28 cellular contexts compared by ENCODE assay signal in the genomic region with DNA sequence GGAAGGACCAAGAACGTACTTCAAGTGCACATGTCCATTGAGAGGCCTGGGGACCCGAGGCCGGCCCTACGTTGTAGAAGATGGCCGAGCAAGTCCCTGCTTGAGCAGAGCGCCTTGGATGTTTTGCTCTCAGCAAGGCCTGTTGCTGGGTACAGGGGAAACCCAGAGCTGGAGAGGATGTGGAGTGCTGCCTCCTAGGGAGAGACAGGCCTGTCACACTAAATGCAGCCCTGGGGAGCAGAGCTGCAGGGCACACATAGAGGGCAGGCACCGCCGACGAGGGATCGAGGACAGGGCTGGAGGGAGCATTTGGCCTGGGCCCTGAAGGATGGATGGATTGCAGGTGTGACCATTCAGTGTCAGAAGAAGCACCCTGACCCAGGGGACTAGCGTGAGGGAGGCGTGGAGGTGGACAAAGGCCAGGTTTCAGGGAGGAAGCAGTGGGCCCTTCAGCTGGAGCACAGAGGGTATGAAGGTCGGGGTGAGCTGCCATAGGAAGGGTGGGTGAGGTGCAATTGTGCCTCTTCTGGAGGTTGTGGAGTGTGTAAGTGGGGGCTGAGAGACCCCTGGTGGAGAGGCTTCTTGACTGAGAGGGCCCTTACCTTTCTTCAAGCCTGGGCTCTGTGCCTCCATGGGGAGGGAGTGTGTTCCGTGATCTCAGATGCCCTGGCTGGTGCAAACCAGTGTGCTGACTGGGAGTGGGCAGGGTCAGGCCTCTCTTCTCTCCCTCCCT.
A peak's percentile ranks its signal among the peaks of the same experiment; 100 is the strongest.
DNase-seq lines count a peak whose midpoint lies in the region; ATAC-seq, FAIRE-seq and TF ChIP-seq lines count a peak whose summit lies in the region.
"Had no signal": no experiment of that assay in that cellular context is flagged by ENCODE, and none has a peak within 500 bp of the region (broad histone marks: within the 10 kb centered on the region; RNA-seq: fewer than 3 reads in every experiment).

No MANE protein-coding gene starts in this region.

- H3K27me3 Mint-ChIP-seq in nephron (ENCODE audit: low read depth): no peaks in the 10 kb centered on the region

- intact Hi-C loops in GM12878 (cut with micrococcal nuclease; ENCODE audit: unreplicated experiment): loop anchor here (10.0 kb wide), 1 partner anchor 99 kb away; no protein-coding TSS in a partner anchor

- H4K20me1 ChIP-seq in SK-N-SH (ENCODE audit: insufficient read depth): no peaks in the 10 kb centered on the region
- H4K20me1 ChIP-seq in GM12878 (ENCODE audit: control insufficient read depth, insufficient read depth): no peaks in the 10 kb centered on the region

- RAD21 ChIA-PET in GM12878 (lab: Charles Lee; ENCODE audit: unreplicated experiment): interaction anchor here (1.2 to 1.3 kb wide), 2 partner anchors 139 to 329 kb away, joined by 3 read pairs; no protein-coding TSS in a partner anchor

- TF ChIP-seq POLR2A in GM12878 (IDR thresholded peaks at IDR 0.05; ENCODE audit: low read depth, low read length): no peak

- TF ChIP-seq CTCF in SK-N-SH (IDR thresholded peaks at IDR 0.05) (no peak), GM12873 (IDR thresholded peaks at IDR 0.05; ENCODE audit: insufficient read depth, low read depth, low read length, missing control alignments) (peak; percentile 24), GM12878 (IDR thresholded peaks at IDR 0.05 in 2 of 3, conservative IDR thresholded peaks at IDR 0.05 in 1 of 3; ENCODE audit: control insufficient read depth in 2 of 3, extremely low read depth in 1 of 3, insufficient read depth in 1 of 3, low read depth in 3 of 3, low read length in 3 of 3) (peak in 1 of 3 experiments; percentile 2; a peak in 1 of 6 replicates), nephron (IDR thresholded peaks at IDR 0.05; ENCODE audit: unreplicated experiment in 3 of 3) (no peak)

- H3K9ac ChIP-seq in SK-N-SH: no peak overlapping the region
- no peak overlapping the region for H3K9ac ChIP-seq in GM12878 (ENCODE audit: control insufficient read depth, insufficient read depth, low read length)

- in situ Hi-C loops in GM12878 (cut with MboI): loop anchor here (5.0 kb wide), 1 partner anchor 326 kb away; no protein-coding TSS in a partner anchor

- CTCF ChIA-PET in SK-N-SH (lab: Yijun Ruan, JAX) (interaction anchor here (0.7 to 9.0 kb wide), 4 partner anchors 12 to 329 kb away, joined by 3 to 149 read pairs (median 4); no protein-coding TSS in a partner anchor), GM12878 (lab: Yijun Ruan, JAX) (interaction anchor here (0.9 to 12.1 kb wide), 4 partner anchors 26 to 329 kb away, joined by 5 to 113 read pairs (median 8); no protein-coding TSS in a partner anchor)

- no peaks in the 10 kb centered on the region for H3F3A ChIP-seq in SK-N-SH (replicated peaks; ENCODE audit: insufficient read depth)

- peaks cover 53% of the 10 kb centered on the region for H3K4me1 Mint-ChIP-seq in nephron

- POLR2A ChIA-PET in SK-N-SH (lab: Yijun Ruan, JAX): no interaction called here
- POLR2A ChIA-PET in GM12878 (lab: Charles Lee): no interaction called here

- no peak overlapping the region for H3K27ac ChIP-seq in SK-N-SH (ENCODE audit: low read depth in 2 of 2, low read length in 1 of 2)
- H3K27ac ChIP-seq in GM12878 (ENCODE audit: control insufficient read depth, insufficient read depth): no peak overlapping the region
- H3K27ac ChIP-seq: 22Rv1, thoracic aorta, WERI-Rb-1 had no signal

- WGBS in SK-N-SH (ENCODE audit: low lambda C conversion rate): 77% methylated on average over 12 of the region's 14 CpGs
- WGBS in GM12878 (ENCODE audit: insufficient coverage, insufficient replicate concordance, low lambda C conversion rate, missing lambda C conversion rate): 49% methylated on average over 14 of the region's 14 CpGs

- no peak overlapping the region for H3K4me2 ChIP-seq in SK-N-SH
- H3K4me2 ChIP-seq in GM12878 (ENCODE audit: control insufficient read depth, insufficient read depth): no peak overlapping the region

- H3K79me2 ChIP-seq in SK-N-SH (ENCODE audit: insufficient read depth) (no peaks in the 10 kb centered on the region), GM12878 (ENCODE audit: control insufficient read depth, insufficient read depth, low read length) (no peaks in the 10 kb centered on the region)

- H3K9me2 ChIP-seq in SK-N-SH: no peaks in the 10 kb centered on the region

- no peaks in the 10 kb centered on the region for H3K36me3 Mint-ChIP-seq in nephron (ENCODE audit: low read depth)
- H3K36me3 Mint-ChIP-seq: activated naive CD4-positive, alpha-beta T cell treated with anti-CD3 and anti-CD28 coated beads, Interleukin-2, amount 10 ng/mL, durations not matched to agents 7 days and 5 days; CD8-positive, alpha-beta T cell; natural killer cell treated with Interleukin-12 subunit alpha and Interleukin-12 subunit beta and Interleukin-15 and Interleukin-18, amount 100 ng/mL, for 72 hours had no signal

- no peaks in the 10 kb centered on the region for H3K9me3 ChIP-seq in SK-N-SH
- H3K9me3 ChIP-seq in GM12878 (replicated peaks; ENCODE audit: control insufficient read depth, insufficient read depth, low read length): no peaks in the 10 kb centered on the region
- H3K9me3 ChIP-seq in MG63: no peaks in the 10 kb centered on the region
- H3K9me3 ChIP-seq: heart left ventricle, thoracic aorta had no signal

- peak overlapping the region; percentile 58 to 94 (median 88) for H3K27ac Mint-ChIP-seq in nephron
- H3K27ac Mint-ChIP-seq: activated naive CD4-positive, alpha-beta T cell treated with anti-CD3 and anti-CD28 coated beads, Interleukin-2, amount 10 ng/mL, durations not matched to agents 7 days and 5 days; CD8-positive, alpha-beta T cell; HFFc6; natural killer cell treated with Interleukin-12 subunit alpha and Interleukin-12 subunit beta and Interleukin-15 and Interleukin-18, amount 100 ng/mL, for 72 hours had no signal

- ATAC-seq in SK-N-SH treated with all-trans-retinoic acid at 6 μM for 48 hours (no peak), GM12878 (peak; percentile 29)
- ATAC-seq: CD8-positive, alpha-beta T cell had no signal

- no peak for DNase-seq in SK-N-SH
- DNase-seq in GM12878 (ENCODE audit: low read depth, low spot score): no peak
- no peak for DNase-seq in NCI-H345 treated with DMSO at 0.1 percent for 48 hours (lab: John Stamatoyannopoulos, UW; ENCODE audit: unreplicated experiment)
- no peak for DNase-seq in MG63
- DNase-seq in NCI-H2081 treated with DMSO at 0.1 percent for 48 hours (lab: John Stamatoyannopoulos, UW): no peak
- DNase-seq: activated CD4-positive, alpha-beta T cell treated with anti-CD3 and anti-CD28 coated beads, Interleukin-2, amount 50 U/mL, for 4 hours; activated naive CD4-positive, alpha-beta T cell treated with anti-CD3 and anti-CD28 coated beads, Interleukin-2, amount 10 ng/mL, durations not matched to agents 7 days and 5 days; activated T-cell treated with anti-CD3 and anti-CD28 coated beads, Interleukin-2, amount 50 U/mL, for 4 hours; amygdala; DMS53; GDM1; HFFc6; midbrain; NCI-H1092 treated with DMSO at 0.1 percent for 48 hours; NCI-H2029 treated with DMSO at 0.1 percent for 48 hours; NCI-H345; OCI-M1; SHP77 treated with DMSO at 0.1 percent for 48 hours; WERI-Rb-1 had no signal

- H3K9me3 Mint-ChIP-seq in nephron: no peaks in the 10 kb centered on the region
- H3K9me3 Mint-ChIP-seq: activated naive CD4-positive, alpha-beta T cell treated with anti-CD3 and anti-CD28 coated beads, Interleukin-2, amount 10 ng/mL, durations not matched to agents 7 days and 5 days; activated T-cell treated with anti-CD3 and anti-CD28 coated beads, Interleukin-2, amount 50 U/mL, for 4 hours; CD8-positive, alpha-beta T cell; HFFc6; natural killer cell treated with Interleukin-12 subunit alpha and Interleukin-12 subunit beta and Interleukin-15 and Interleukin-18, amount 100 ng/mL, for 72 hours had no signal

- peak; percentile 23; the same call in 1 of the 2 replicates for TF ChIP-seq RAD21 in SK-N-SH (IDR thresholded peaks at IDR 0.05; ENCODE audit: low read length)
- no peak for TF ChIP-seq RAD21 in GM12878 (IDR thresholded peaks at IDR 0.05; ENCODE audit: insufficient read depth, low read depth, low read length)

- no peak for TF ChIP-seq EP300 in SK-N-SH (IDR thresholded peaks at IDR 0.05; ENCODE audit: borderline replicate concordance in 1 of 2, low read depth in 1 of 2, low read length in 1 of 2)
- no peak for TF ChIP-seq EP300 in GM12878 (IDR thresholded peaks at IDR 0.05; ENCODE audit: borderline replicate concordance in 1 of 2, control insufficient read depth in 1 of 2, low read depth in 2 of 2, low read length in 2 of 2)

- H3K27me3 ChIP-seq in SK-N-SH (ENCODE audit: insufficient read depth): no peaks in the 10 kb centered on the region; the same call in 1 of the 2 replicates
- no peaks in the 10 kb centered on the region for H3K27me3 ChIP-seq in GM12878 (replicated peaks in 1 of 2; ENCODE audit: control insufficient read depth in 2 of 2, insufficient read depth in 2 of 2, low read length in 1 of 2)
- no peaks in the 10 kb centered on the region for H3K27me3 ChIP-seq in MG63
- H3K27me3 ChIP-seq: heart left ventricle had no signal

- H2AFZ ChIP-seq in SK-N-SH (ENCODE audit: low read depth) (no peak overlapping the region), GM12878 (ENCODE audit: control insufficient read depth, low read depth, low read length) (no peak overlapping the region)

- H3K4me1 ChIP-seq in SK-N-SH (ENCODE audit: control insufficient read depth in 1 of 2, insufficient read depth in 2 of 2, low read depth in 1 of 2, low read length in 1 of 2) (peaks cover 0 to 27% of the 10 kb centered on the region in 2 experiments; a peak in 1 of 4 replicates), GM12878 (ENCODE audit: control insufficient read depth, insufficient read depth, low read length) (no peaks in the 10 kb centered on the region)

- FAIRE-seq in GM12878 (lab: Jason Lieb, UNC): no peak
- FAIRE-seq: GM12891 had no signal

- SMC1A ChIA-PET in GM12878 (lab: Charles Lee; ENCODE audit: uncharacterized antibody, unreplicated experiment): interaction anchor here (0.6 to 2.0 kb wide), 4 partner anchors 14 to 176 kb away, joined by 3 to 4 read pairs (median 3); no protein-coding TSS in a partner anchor

- H3K4me3 ChIP-seq in SK-N-SH (ENCODE audit: low read depth in 2 of 2, low read length in 1 of 2) (no peak overlapping the region), GM12878 (no peak overlapping the region), MG63 (no peak overlapping the region)
- H3K4me3 ChIP-seq: heart left ventricle, thoracic aorta had no signal

- no peak overlapping the region for H3K4me3 Mint-ChIP-seq in nephron
- H3K4me3 Mint-ChIP-seq: activated naive CD4-positive, alpha-beta T cell treated with anti-CD3 and anti-CD28 coated beads, Interleukin-2, amount 10 ng/mL, durations not matched to agents 7 days and 5 days; activated T-cell treated with anti-CD3 and anti-CD28 coated beads, Interleukin-2, amount 50 U/mL, for 4 hours; CD8-positive, alpha-beta T cell; HFFc6; natural killer cell treated with Interleukin-12 subunit alpha and Interleukin-12 subunit beta and Interleukin-15 and Interleukin-18, amount 100 ng/mL, for 72 hours had no signal

- BruUV-seq in GM12878 (replicated peaks; lab: Mats Ljungman, UMichigan): no TSS peak

- H3K36me3 ChIP-seq in SK-N-SH (replicated peaks in 1 of 2; ENCODE audit: control insufficient read depth in 1 of 2, insufficient read depth in 2 of 2, low read length in 1 of 2): no peaks in the 10 kb centered on the region
- no peaks in the 10 kb centered on the region for H3K36me3 ChIP-seq in GM12878 (ENCODE audit: control insufficient read depth in 2 of 2, insufficient read depth in 2 of 2, low read length in 1 of 2)
- no peaks in the 10 kb centered on the region for H3K36me3 ChIP-seq in MG63
- H3K36me3 ChIP-seq: heart left ventricle, thoracic aorta, WERI-Rb-1 had no signal

Comparison
In these comparisons a context has a peak if more than half of its experiments do, and no peak if none do; other contexts are left out.
1. Of the 26 proteins assayed by ChIP-seq in both GM12878 and SK-N-SH: peak only in GM12878: SMC3; only in SK-N-SH: RAD21; in both: none; in neither: 23; mixed calls (peak in some experiments, not most) for 1.